Comparison of ENCODE assay signal across 9 cellular contexts in genomic region chr2:106095478-106096392, GRCh38.
DNase-seq lines count a peak whose midpoint lies in the region; ATAC-seq and TF ChIP-seq lines count a peak whose summit lies in the region.
"Had no signal": no experiment of that assay in that cellular context is flagged by ENCODE, and none has a peak within 500 bp of the region (broad histone marks: within the 10 kb centered on the region; RNA-seq: fewer than 3 reads in every experiment).

No MANE protein-coding gene starts in this region.

- H3K9me3 Mint-ChIP-seq in activated T-cell treated with anti-CD3 and anti-CD28 coated beads, Interleukin-2, amount 50 U/mL, for 72 hours: no peaks in the 10 kb centered on the region

- POLR2A ChIA-PET in OCI-LY7 (lab: Charles Lee): interaction anchor here (0.7 to 0.9 kb wide), 2 partner anchors 24 to 872 kb away, joined by 3 to 4 read pairs; no protein-coding TSS in a partner anchor

- peaks cover 63% of the 10 kb centered on the region for H3K4me1 Mint-ChIP-seq in activated T-cell treated with anti-CD3 and anti-CD28 coated beads, Interleukin-2, amount 50 U/mL, for 72 hours (ENCODE audit: low read depth)
- H3K4me1 Mint-ChIP-seq: neural crest cell had no signal

- H3K4me3 ChIP-seq in SK-N-MC (peak overlapping the region; percentile 39), lower lobe of right lung (no peak overlapping the region), OCI-LY7 (ENCODE audit: low read depth, low read length, poor library complexity, severe bottlenecking) (no peak overlapping the region)

- CTCF ChIA-PET in OCI-LY7 (lab: Charles Lee; ENCODE audit: unreplicated experiment): no interaction called here

- intact Hi-C loops in lower lobe of right lung (cut with DNase I): no loop called here
- intact Hi-C loops in OCI-LY7 (cut with micrococcal nuclease; ENCODE audit: unreplicated experiment): no loop called here

- H3K36me3 Mint-ChIP-seq in activated T-cell treated with anti-CD3 and anti-CD28 coated beads, Interleukin-2, amount 50 U/mL, for 72 hours (ENCODE audit: insufficient read depth in 2 of 2): peaks cover 6 to 12% of the 10 kb centered on the region in 2 donors

- H4K20me1 ChIP-seq in OCI-LY7 (ENCODE audit: insufficient read depth, low read length): no peaks in the 10 kb centered on the region

- DNase-seq in SK-N-MC (ENCODE audit: low read depth, low spot score): no peak
- peak; percentile 77 to 78 for DNase-seq in activated T-cell treated with anti-CD3 and anti-CD28 coated beads, Interleukin-2, amount 50 U/mL, for 72 hours
- DNase-seq in lower lobe of right lung: no peak
- peak; percentile 43 for DNase-seq in stimulated activated CD8-positive, alpha-beta memory T cell treated with anti-CD3 and anti-CD28 coated beads, Interleukin-7, amount 100 ng/mL, for 24 hours (ENCODE audit: low read depth)
- no peak for DNase-seq in HuH-7.5 (ENCODE audit: low spot score)
- DNase-seq in OCI-LY7 (ENCODE audit: low spot score): no peak

- H3K9me3 ChIP-seq in SK-N-MC (ENCODE audit: low read depth, low read length) (no peaks in the 10 kb centered on the region), lower lobe of right lung (no peaks in the 10 kb centered on the region), OCI-LY7 (ENCODE audit: low read length) (no peaks in the 10 kb centered on the region)

- H3K27me3 Mint-ChIP-seq in activated T-cell treated with anti-CD3 and anti-CD28 coated beads, Interleukin-2, amount 50 U/mL, for 72 hours (ENCODE audit: low read depth): no peaks in the 10 kb centered on the region

- no peaks in the 10 kb centered on the region for H3K9me2 ChIP-seq in OCI-LY7 (ENCODE audit: insufficient read depth, low read length)

- ATAC-seq in activated T-cell treated with anti-CD3 and anti-CD28 coated beads, Interleukin-2, amount 50 U/mL, for 72 hours (replicated peaks in 1 of 2): peak; percentile 85 to 90
- ATAC-seq in lower lobe of right lung (peak; percentile 76 to 78), GM19463 (IDR thresholded peaks at IDR 0.05; ENCODE audit: unreplicated experiment) (no peak), HG02884 (IDR thresholded peaks at IDR 0.05; ENCODE audit: unreplicated experiment) (no peak)

- no peak overlapping the region for H3K9ac ChIP-seq in SK-N-MC (ENCODE audit: insufficient read length)

- no peaks in the 10 kb centered on the region for H3K79me2 ChIP-seq in OCI-LY7 (ENCODE audit: insufficient read depth, low read depth, low read length)

- H3K4me3 Mint-ChIP-seq in activated T-cell treated with anti-CD3 and anti-CD28 coated beads, Interleukin-2, amount 50 U/mL, for 72 hours: peak overlapping the region; percentile 70 to 75
- H3K4me3 Mint-ChIP-seq: neural crest cell had no signal

- no peak overlapping the region for H2AFZ ChIP-seq in OCI-LY7 (ENCODE audit: low read length)

- no peaks in the 10 kb centered on the region for H3K4me1 ChIP-seq in lower lobe of right lung
- H3K4me1 ChIP-seq in OCI-LY7 (ENCODE audit: insufficient read depth, low read length, poor library complexity, severe bottlenecking): no peaks in the 10 kb centered on the region

- BruUV-seq in OCI-LY7 (replicated peaks; lab: Mats Ljungman, UMichigan): no TSS peak

- H3K36me3 ChIP-seq in SK-N-MC (ENCODE audit: insufficient read depth, low read length): peaks cover 4% of the 10 kb centered on the region; the same call in 1 of the 2 replicates
- H3K36me3 ChIP-seq in lower lobe of right lung: peaks cover 76% of the 10 kb centered on the region
- 0 out of 2 replicates have a peak, but pooled peaks cover 5% of the 10 kb centered on the region for H3K36me3 ChIP-seq in OCI-LY7 (ENCODE audit: insufficient read depth, low read length)

- no peaks in the 10 kb centered on the region for H3K27me3 ChIP-seq in lower lobe of right lung (ENCODE audit: low read depth)

- TF ChIP-seq CTCF in lower lobe of right lung (IDR thresholded peaks at IDR 0.05): no peak
- no peak for TF ChIP-seq CTCF in OCI-LY7 (conservative IDR thresholded peaks at IDR 0.05; ENCODE audit: low read length)

- peak overlapping the region; percentile 83 for H3K27ac Mint-ChIP-seq in activated T-cell treated with anti-CD3 and anti-CD28 coated beads, Interleukin-2, amount 50 U/mL, for 72 hours

- no peak overlapping the region for H3K4me2 ChIP-seq in OCI-LY7 (ENCODE audit: low read length)

- H3K27ac ChIP-seq in SK-N-MC (no peak overlapping the region), lower lobe of right lung (peak overlapping the region; percentile 42), OCI-LY7 (ENCODE audit: low read depth, low read length, poor library complexity, severe bottlenecking) (no peak overlapping the region)

Comparison
In these comparisons a context has a peak if more than half of its experiments do, and no peak if none do; other contexts are left out.
1. DNase-seq: peak in activated T-cell treated with anti-CD3 and anti-CD28 coated beads, Interleukin-2, amount 50 U/mL, for 72 hours (2 of 2) and stimulated activated CD8-positive, alpha-beta memory T cell treated with anti-CD3 and anti-CD28 coated beads, Interleukin-7, amount 100 ng/mL, for 24 hours (single experiment); none in SK-N-MC (single experiment), lower lobe of right lung (single experiment), HuH-7.5 (single experiment) and OCI-LY7 (single experiment).
2. ATAC-seq: peak in activated T-cell treated with anti-CD3 and anti-CD28 coated beads, Interleukin-2, amount 50 U/mL, for 72 hours (2 of 2) and lower lobe of right lung (2 of 2); none in GM19463 (single experiment) and HG02884 (single experiment).